ENCODE assay signal across 30 cellular contexts in genomic region chr1:247204177-247204647, GRCh38. TPM values are rescaled to one million over a fixed set of nuclear protein-coding genes. Genes with fewer than 3 reads are reported as not detected.
DNase-seq lines count a peak whose midpoint lies in the region; ATAC-seq and TF ChIP-seq lines count a peak whose summit lies in the region.
"Had no signal": no experiment of that assay in that cellular context is flagged by ENCODE, and none has a peak within 500 bp of the region (broad histone marks: within the 10 kb centered on the region; RNA-seq: fewer than 3 reads in every experiment).

No MANE protein-coding gene starts in this region.

- H2BK120ac ChIP-seq in mesendoderm (ENCODE audit: low read depth, low read length): no peak overlapping the region

- H4K5ac ChIP-seq in mesendoderm (ENCODE audit: low read length): no peak overlapping the region

- H3K36me3 Mint-ChIP-seq in WTC11: peaks cover 24% of the 10 kb centered on the region
- H3K36me3 Mint-ChIP-seq in activated T-cell treated with anti-CD3 and anti-CD28 coated beads, Interleukin-2, amount 50 U/mL, for 24 hours (ENCODE audit: low read depth): peaks cover 99% of the 10 kb centered on the region

- no peak overlapping the region for H3K4me2 ChIP-seq in mesendoderm (ENCODE audit: low read length)
- H3K4me2 ChIP-seq: smooth muscle cell had no signal

- DNase-seq in NCI-H146 (lab: John Stamatoyannopoulos, UW) (peak; percentile 28), NCI-H146 treated with DMSO at 0.1 percent for 48 hours (lab: John Stamatoyannopoulos, UW; ENCODE audit: unreplicated experiment) (no peak), MV-4-11 (lab: John Stamatoyannopoulos, UW) (peak; percentile 75), WTC11 (ENCODE audit: low spot score) (no peak), mesendoderm (peak; percentile 26), iPS-NIHi7 (ENCODE audit: extremely low spot score) (no peak)
- DNase-seq in activated T-cell treated with anti-CD3 and anti-CD28 coated beads, Interleukin-2, amount 50 U/mL, for 24 hours: no peak
- DNase-seq: activated CD4-positive, alpha-beta T cell treated with anti-CD3 and anti-CD28 coated beads for 48 hours; activated naive CD4-positive, alpha-beta T cell treated with anti-CD3 and anti-CD28 coated beads, Interleukin-2, amount 50 U/mL, for 16 hours; AML-193; caudate nucleus; DMS79; GOT3; hypothalamus; NCI-H1694; NCI-H748 treated with DMSO at 0.1 percent for 48 hours; occipital lobe; OCI-M1; retina; SHP77; stimulated activated naive CD8-positive, alpha-beta T cell treated with anti-CD3 and anti-CD28 coated beads, Interleukin-15, Interleukin-2, amounts not matched to agents 100 U/mL and 50 U/mL, for 24 hours; thyroid gland had no signal

- H3K4ac ChIP-seq in mesendoderm (ENCODE audit: low read depth, low read length): no peak overlapping the region

- no peak overlapping the region for H2AK5ac ChIP-seq in mesendoderm (ENCODE audit: low read length)

- POLR2A ChIA-PET in WTC11 (lab: Charles Lee): no interaction called here

- CTCF ChIA-PET in WTC11 (lab: Charles Lee): no interaction called here

- peaks cover 38% of the 10 kb centered on the region for H3K79me2 ChIP-seq in mesendoderm (ENCODE audit: control insufficient read depth, insufficient read depth, low read length)

- no peak overlapping the region for H3K4me3 Mint-ChIP-seq in WTC11
- H3K4me3 Mint-ChIP-seq in activated T-cell treated with anti-CD3 and anti-CD28 coated beads, Interleukin-2, amount 50 U/mL, for 24 hours: no peak overlapping the region

- peaks cover 26% of the 10 kb centered on the region for H3K4me1 Mint-ChIP-seq in WTC11
- H3K4me1 Mint-ChIP-seq in activated T-cell treated with anti-CD3 and anti-CD28 coated beads, Interleukin-2, amount 50 U/mL, for 24 hours (ENCODE audit: low read depth): peaks cover 47% of the 10 kb centered on the region

- no peaks in the 10 kb centered on the region for H3K9me3 Mint-ChIP-seq in WTC11
- H3K9me3 Mint-ChIP-seq in activated T-cell treated with anti-CD3 and anti-CD28 coated beads, Interleukin-2, amount 50 U/mL, for 24 hours: peaks cover 28% of the 10 kb centered on the region

- no peaks in the 10 kb centered on the region for H3K27me3 Mint-ChIP-seq in WTC11 (ENCODE audit: low read depth)
- H3K27me3 Mint-ChIP-seq in activated T-cell treated with anti-CD3 and anti-CD28 coated beads, Interleukin-2, amount 50 U/mL, for 24 hours: no peaks in the 10 kb centered on the region

- no peak overlapping the region for H3K9ac ChIP-seq in mesendoderm (ENCODE audit: low read length)

- no peaks in the 10 kb centered on the region for H3K36me3 ChIP-seq in mesendoderm (ENCODE audit: control insufficient read depth, insufficient read depth, low read length)

- no peak overlapping the region for H3K18ac ChIP-seq in mesendoderm (ENCODE audit: low read length)

- H3K27ac Mint-ChIP-seq in WTC11: peak overlapping the region; percentile 76
- H3K27ac Mint-ChIP-seq in activated T-cell treated with anti-CD3 and anti-CD28 coated beads, Interleukin-2, amount 50 U/mL, for 24 hours: no peak overlapping the region

- no peak overlapping the region for H4K8ac ChIP-seq in mesendoderm (ENCODE audit: low read depth, low read length)

- peaks cover 30% of the 10 kb centered on the region for H3K79me1 ChIP-seq in mesendoderm (ENCODE audit: low read length)

- TF ChIP-seq CTCF in WTC11 (IDR thresholded peaks at IDR 0.05): no peak

- H2BK5ac ChIP-seq in mesendoderm (ENCODE audit: low read length): no peak overlapping the region

- H3K27ac ChIP-seq in mesendoderm (ENCODE audit: low read depth, low read length): no peak overlapping the region
- H3K27ac ChIP-seq: 22Rv1, thyroid gland had no signal

- no peaks in the 10 kb centered on the region for H3K27me3 ChIP-seq in mesendoderm (ENCODE audit: insufficient read depth, low read length, poor library complexity)
- H3K27me3 ChIP-seq: thyroid gland had no signal

- no peak overlapping the region for H3K23ac ChIP-seq in mesendoderm (ENCODE audit: low read length)

- no peak overlapping the region for H3K56ac ChIP-seq in mesendoderm (ENCODE audit: low read length)

- peaks cover 3% of the 10 kb centered on the region for H3K4me1 ChIP-seq in mesendoderm (ENCODE audit: control insufficient read depth, low read depth, low read length)

- H3K4me3 ChIP-seq in mesendoderm (ENCODE audit: low read length): no peak overlapping the region
- H3K4me3 ChIP-seq: smooth muscle cell, thyroid gland had no signal

- H2BK15ac ChIP-seq in mesendoderm (replicated peaks; ENCODE audit: low read depth): no peak overlapping the region

- no peak for ATAC-seq in WTC11
- ATAC-seq in GM18520 (IDR thresholded peaks at IDR 0.05; ENCODE audit: unreplicated experiment): no peak
- ATAC-seq: stimulated activated naive CD8-positive, alpha-beta T cell treated with anti-CD3 and anti-CD28 coated beads, Interleukin-15, Interleukin-2, amounts not matched to agents 100 U/mL and 50 U/mL, for 24 hours had no signal

- WGBS in mesendoderm (ENCODE audit: extremely low coverage, insufficient coverage, low lambda C conversion rate): no CpG with 5 or more reads among the region's 7 CpGs

TF ChIP-seq in WTC11, 78 proteins besides CTCF, POLR2A, EP300 and RAD21 (continues in another document):
- TF ChIP-seq GRHL2 (CRISPR knock-in tag; IDR thresholded peaks at IDR 0.05; ENCODE audit: insufficient replicate concordance, severe bottlenecking) (no peak), ZNF232 (CRISPR knock-in tag; IDR thresholded peaks at IDR 0.05) (no peak), ZNF423 (CRISPR knock-in tag; IDR thresholded peaks at IDR 0.05) (no peak), ZNF281 (CRISPR knock-in tag; IDR thresholded peaks at IDR 0.05) (no peak), CREM (CRISPR knock-in tag; IDR thresholded peaks at IDR 0.05) (no peak), ZBTB21 (CRISPR knock-in tag; IDR thresholded peaks at IDR 0.05; ENCODE audit: borderline replicate concordance) (no peak), ELF4 (CRISPR knock-in tag; IDR thresholded peaks at IDR 0.05; ENCODE audit: low read depth) (no peak), ZNF396 (CRISPR knock-in tag; IDR thresholded peaks at IDR 0.05; ENCODE audit: borderline replicate concordance) (no peak), SMAD4 (CRISPR knock-in tag; IDR thresholded peaks at IDR 0.05) (no peak), PRRX2 (CRISPR knock-in tag; IDR thresholded peaks at IDR 0.05) (no peak), TCF7 (CRISPR knock-in tag; IDR thresholded peaks at IDR 0.05; ENCODE audit: low read depth) (no peak), ZNF219 (CRISPR knock-in tag; IDR thresholded peaks at IDR 0.05; ENCODE audit: borderline replicate concordance) (no peak), FOXJ3 (CRISPR knock-in tag; IDR thresholded peaks at IDR 0.05; ENCODE audit: borderline replicate concordance) (no peak), MYBL2 (CRISPR knock-in tag; IDR thresholded peaks at IDR 0.05) (no peak), TEAD4 (CRISPR knock-in tag; IDR thresholded peaks at IDR 0.05) (no peak), CREB1 (CRISPR knock-in tag; IDR thresholded peaks at IDR 0.05) (no peak)

RNA-seq across cellular contexts. Expression of gene ZNF124, which starts 32.4 kb away (rescaled TPM):
- total RNA-seq in WTC11 (2021): 31.8 to 33.8 TPM (median 33.0 TPM) in 3 replicates
- 15.7 TPM for polyA plus RNA-seq in mesendoderm (2013, experiment 1 of 2)
- 16.3 TPM for polyA plus RNA-seq in mesendoderm (2013, experiment 2 of 2)

RNA-seq across cellular contexts. Expression of gene VN1R5, which starts 51.7 kb away (rescaled TPM):
- total RNA-seq in WTC11 (2021): not detected in 3 replicates
- polyA plus RNA-seq in mesendoderm (2013, experiment 1 of 2): not detected
- polyA plus RNA-seq in mesendoderm (2013, experiment 2 of 2): not detected
- total RNA-seq: frontal cortex, lung microvascular endothelial cell, myocyte, occipital lobe, smooth muscle cell, thyroid gland had no signal
- polyA plus RNA-seq: esophagus, keratinocyte, smooth muscle cell had no signal

Comparison
In these comparisons a context has a peak if more than half of its experiments do, and no peak if none do; other contexts are left out.
1. DNase-seq: peak in NCI-H146 (single experiment), MV-4-11 (single experiment) and mesendoderm (single experiment); none in NCI-H146 treated with DMSO at 0.1 percent for 48 hours (single experiment), WTC11 (single experiment), iPS-NIHi7 (single experiment) and activated T-cell treated with anti-CD3 and anti-CD28 coated beads, Interleukin-2, amount 50 U/mL, for 24 hours (single experiment).